ENCODE assay signal across 33 cellular contexts in genomic region chrX:27765718-27766117, GRCh38. TPM values are rescaled to one million over a fixed set of nuclear protein-coding genes. Genes with fewer than 3 reads are reported as not detected.
"Had no signal": no experiment of that assay in that cellular context is flagged by ENCODE, and none has a peak within 500 bp of the region (broad histone marks: within the 10 kb centered on the region; RNA-seq: fewer than 3 reads in every experiment).

No MANE protein-coding gene starts in this region.

- H3K27me3 ChIP-seq: left lung, sigmoid colon, spleen, uterus had no signal

- H3K36me3 Mint-ChIP-seq: immature natural killer cell; naive thymus-derived CD8-positive, alpha-beta T cell; stimulated activated effector memory CD8-positive, alpha-beta T cell treated with anti-CD3 and anti-CD28 coated beads, Interleukin-12 subunit alpha, Interleukin-12 subunit beta, amount 100 ng/mL, for 72 hours; type B pancreatic cell had no signal

- H3K27ac ChIP-seq: left lung, lower lobe of right lung, pancreas, prostate gland, sigmoid colon, spleen, tibial nerve, uterus had no signal

- H3K4me3 ChIP-seq: left lung, lower lobe of right lung, pancreas, prostate gland, sigmoid colon, spleen, tibial nerve, uterus had no signal

- H3K9me3 Mint-ChIP-seq: stimulated activated effector memory CD8-positive, alpha-beta T cell treated with anti-CD3 and anti-CD28 coated beads, Interleukin-12 subunit alpha, Interleukin-12 subunit beta, amount 100 ng/mL, for 72 hours; stimulated activated naive CD8-positive, alpha-beta T cell treated with anti-CD3 and anti-CD28 coated beads, Interleukin-15, Interleukin-2, amounts not matched to agents 100 ng/mL and 50 ng/mL, for 24 hours; type B pancreatic cell had no signal

- H3K27ac Mint-ChIP-seq: immature natural killer cell; naive thymus-derived CD8-positive, alpha-beta T cell; nephron; stimulated activated effector memory CD8-positive, alpha-beta T cell treated with anti-CD3 and anti-CD28 coated beads, Interleukin-12 subunit alpha, Interleukin-12 subunit beta, amount 100 ng/mL, for 72 hours; stimulated activated naive CD8-positive, alpha-beta T cell treated with anti-CD3 and anti-CD28 coated beads, Interleukin-15, Interleukin-2, amounts not matched to agents 100 ng/mL and 50 ng/mL, for 24 hours; type B pancreatic cell had no signal

- H3K9me3 ChIP-seq: lower lobe of right lung, pancreas, prostate gland, sigmoid colon, tibial nerve, uterus had no signal

- H3K4me1 Mint-ChIP-seq: immature natural killer cell; naive thymus-derived CD8-positive, alpha-beta T cell; nephron; neural crest cell; stimulated activated effector memory CD8-positive, alpha-beta T cell treated with anti-CD3 and anti-CD28 coated beads, Interleukin-12 subunit alpha, Interleukin-12 subunit beta, amount 100 ng/mL, for 72 hours had no signal

- DNase-seq: immature natural killer cell; kidney; left colon; left lung; lower lobe of right lung; mammary epithelial cell; mesenchymal stem cell; naive thymus-derived CD8-positive, alpha-beta T cell; nucleus accumbens; pancreas; posterior cingulate gyrus; retina; right cardiac atrium; sigmoid colon; small intestine; spleen; stimulated activated CD4-positive, alpha-beta T cell treated with anti-CD3 and anti-CD28 coated beads, Interleukin-4, amount 100 ng/mL, for 24 hours; stimulated activated naive CD4-positive, alpha-beta T cell; substantia nigra; uterus had no signal

- H3K4me3 Mint-ChIP-seq: immature natural killer cell; naive thymus-derived CD8-positive, alpha-beta T cell; nephron; neural crest cell; stimulated activated effector memory CD8-positive, alpha-beta T cell treated with anti-CD3 and anti-CD28 coated beads, Interleukin-12 subunit alpha, Interleukin-12 subunit beta, amount 100 ng/mL, for 72 hours; stimulated activated naive CD8-positive, alpha-beta T cell treated with anti-CD3 and anti-CD28 coated beads, Interleukin-15, Interleukin-2, amounts not matched to agents 100 ng/mL and 50 ng/mL, for 24 hours; type B pancreatic cell had no signal

- ATAC-seq: left colon; left lung; lower lobe of right lung; naive thymus-derived CD8-positive, alpha-beta T cell; pancreas; right cardiac atrium; stimulated activated effector memory CD8-positive, alpha-beta T cell treated with anti-CD3 and anti-CD28 coated beads, Interleukin-12 subunit alpha, Interleukin-12 subunit beta, amount 100 ng/mL, for 72 hours had no signal

- H3K36me3 ChIP-seq: left lung, lower lobe of right lung, pancreas, prostate gland, sigmoid colon, spleen, tibial nerve, uterus had no signal

- H3K4me1 ChIP-seq: left lung, lower lobe of right lung, pancreas, prostate gland, sigmoid colon, spleen, tibial nerve, uterus had no signal

- H3K27me3 Mint-ChIP-seq: naive thymus-derived CD8-positive, alpha-beta T cell; stimulated activated naive CD8-positive, alpha-beta T cell treated with anti-CD3 and anti-CD28 coated beads, Interleukin-15, Interleukin-2, amounts not matched to agents 100 ng/mL and 50 ng/mL, for 24 hours; type B pancreatic cell had no signal

RNA-seq across cellular contexts. Expression of gene MAGEB10, which starts 42.1 kb away (rescaled TPM):
- total RNA-seq: kidney; left colon; left lung; liver; lower lobe of right lung; mammary epithelial cell; mucosa of gallbladder; naive thymus-derived CD8-positive, alpha-beta T cell; neural crest cell; osteoblast; pancreas; right cardiac atrium; sigmoid colon; spleen; temporal lobe; tibial nerve; ureter; uterus had no signal
- polyA plus RNA-seq: immature natural killer cell; liver; mammary epithelial cell; naive thymus-derived CD8-positive, alpha-beta T cell; pancreas; right cardiac atrium; sigmoid colon; small intestine; spleen; thymus had no signal
